In genomic region chr11:1260023-1260501, GRCh38 we compare ENCODE assay signal across 9 cellular contexts. TPM values are rescaled to one million over a fixed set of nuclear protein-coding genes. Genes with fewer than 3 reads are reported as not detected.
DNase-seq lines count a peak whose midpoint lies in the region; TF ChIP-seq lines count a peak whose summit lies in the region.
"Had no signal": no experiment of that assay in that cellular context is flagged by ENCODE, and none has a peak within 500 bp of the region (broad histone marks: within the 10 kb centered on the region; RNA-seq: fewer than 3 reads in every experiment).

No MANE protein-coding gene starts in this region.

- H3K4me1 ChIP-seq in NT2/D1 (ENCODE audit: insufficient read depth, insufficient read length) (peaks cover 31% of the 10 kb centered on the region), neuronal stem cell (ENCODE audit: control insufficient read depth in 2 of 2, insufficient read depth in 1 of 2, low read depth in 1 of 2, low read length in 2 of 2) (peaks cover 6 to 15% of the 10 kb centered on the region in 2 donors), uterus (peaks cover 4 to 5% of the 10 kb centered on the region in 2 donors)

- peak overlapping the region; percentile 63 for H2BK12ac ChIP-seq in neuronal stem cell (ENCODE audit: low read length)

- H3K9ac ChIP-seq in NT2/D1 (ENCODE audit: insufficient read length, low read depth) (peak overlapping the region; percentile 16), neuronal stem cell (ENCODE audit: low read depth, low read length, poor library complexity) (no peak overlapping the region)

- TF ChIP-seq CTCF in uterus (IDR thresholded peaks at IDR 0.05) = no peak

- no peaks in the 10 kb centered on the region for H3K36me3 ChIP-seq in NT2/D1 (ENCODE audit: insufficient read depth, insufficient read length, low read length)
- no peaks in the 10 kb centered on the region for H3K36me3 ChIP-seq in neuronal stem cell (replicated peaks in 1 of 2; ENCODE audit: control insufficient read depth in 2 of 2, insufficient read depth in 2 of 2, low read length in 2 of 2)
- H3K36me3 ChIP-seq in uterus = no peaks in the 10 kb centered on the region

- no peak overlapping the region for H3K18ac ChIP-seq in neuronal stem cell (ENCODE audit: low read length)

- DNase-seq in EL (peak; percentile 20), NT2/D1 (ENCODE audit: low read depth, low spot score) (no peak), neuronal stem cell (ENCODE audit: low spot score) (no peak), hippocampal formation (lab: John Stamatoyannopoulos, UW) (no peak), uterus (no peak), ecto neural progenitor cell (ENCODE audit: low spot score) (no peak), head of caudate nucleus (no peak)
- DNase-seq in activated naive CD4-positive, alpha-beta T cell treated with anti-CD3 and anti-CD28 coated beads, Interleukin-2, amount 50 U/mL, for 16 hours = peak; percentile 34
- DNase-seq: activated gamma-delta T cell had no signal

- intact Hi-C loops in uterus (cut with DNase I; ENCODE audit: low total_unique reads) = no loop called here
- intact Hi-C loops in head of caudate nucleus (cut with DNase I) = no loop called here

- no peak overlapping the region for H2BK5ac ChIP-seq in neuronal stem cell (ENCODE audit: low read length)

- H3K27ac ChIP-seq in neuronal stem cell (replicated peaks; ENCODE audit: low read length) (no peak overlapping the region), uterus (no peak overlapping the region)

- peak overlapping the region; percentile 89 for H2BK15ac ChIP-seq in neuronal stem cell (ENCODE audit: low read length)

- peak overlapping the region; percentile 60 for H2AK5ac ChIP-seq in neuronal stem cell (ENCODE audit: low read depth, low read length)

- H3K79me1 ChIP-seq in neuronal stem cell (ENCODE audit: low read depth, low read length) = peaks cover 2% of the 10 kb centered on the region

- peaks cover 6% of the 10 kb centered on the region for H3K9me3 ChIP-seq in NT2/D1 (ENCODE audit: insufficient read depth, low read length)
- no peaks in the 10 kb centered on the region for H3K9me3 ChIP-seq in neuronal stem cell (replicated peaks in 1 of 2; ENCODE audit: control insufficient read depth in 2 of 2, insufficient read depth in 1 of 2, low read depth in 1 of 2, low read length in 2 of 2)
- H3K9me3 ChIP-seq in uterus = no peaks in the 10 kb centered on the region

- H3K4ac ChIP-seq in neuronal stem cell (ENCODE audit: low read length) = no peak overlapping the region

- H2BK120ac ChIP-seq in neuronal stem cell (ENCODE audit: low read depth, low read length) = no peak overlapping the region

- no peaks in the 10 kb centered on the region for H3K27me3 ChIP-seq in NT2/D1 (ENCODE audit: insufficient read depth, insufficient read length)
- H3K27me3 ChIP-seq in neuronal stem cell (ENCODE audit: control insufficient read depth in 3 of 3, insufficient read depth in 3 of 3, low read depth in 1 of 3, low read length in 3 of 3) = no peaks in the 10 kb centered on the region
- H3K27me3 ChIP-seq in uterus = no peaks in the 10 kb centered on the region

- no peak overlapping the region for H4K91ac ChIP-seq in neuronal stem cell (ENCODE audit: low read depth, low read length, poor library complexity)

- H2AFZ ChIP-seq in neuronal stem cell (ENCODE audit: low read length) = no peak overlapping the region

- peak overlapping the region; percentile 45 for H3K23ac ChIP-seq in neuronal stem cell (ENCODE audit: low read depth, low read length, poor library complexity)

- H3K4me3 ChIP-seq in NT2/D1 (ENCODE audit: insufficient read length, low read depth) (no peak overlapping the region), neuronal stem cell (ENCODE audit: low read length in 2 of 2) (no peak overlapping the region), uterus (no peak overlapping the region)

- no CpG with 5 or more reads among the region's 10 CpGs for WGBS in neuronal stem cell (ENCODE audit: extremely low coverage in 2 of 2, insufficient read length in 2 of 2, insufficient replicate concordance in 1 of 2), 2 donors

- no peak overlapping the region for H3K14ac ChIP-seq in neuronal stem cell (ENCODE audit: low read length)

- no peak overlapping the region for H4K8ac ChIP-seq in neuronal stem cell (ENCODE audit: low read depth, low read length)

- no peak overlapping the region for H3K4me2 ChIP-seq in neuronal stem cell (ENCODE audit: insufficient read depth, low read length, poor library complexity, severe bottlenecking)

- TF ChIP-seq POLR2A in uterus (IDR thresholded peaks at IDR 0.05) = no peak

RNA-seq across cellular contexts. Expression of gene MUC5B, which starts 37.2 kb away (rescaled TPM):
- 0.01 TPM for polyA plus RNA-seq in neuronal stem cell (2013, experiment 1 of 2)
- under 0.01 TPM for polyA plus RNA-seq in neuronal stem cell (2013, experiment 2 of 2)
- total RNA-seq in uterus = 1 to 10 TPM in 2 of 4 donors, under 1 TPM in 2; under 0.01 to 3.8 (median 0.71) TPM

RNA-seq across cellular contexts. Expression of gene TOLLIP, which starts 49.4 kb away (rescaled TPM):
- polyA plus RNA-seq in neuronal stem cell (2013, experiment 1 of 2) = 16.5 TPM
- 15.3 TPM for polyA plus RNA-seq in neuronal stem cell (2013, experiment 2 of 2)
- total RNA-seq in uterus = 10 to 100 TPM in 3 of 4 donors, 1 to 10 TPM in 1; 5.9 to 86.8 (median 36.2) TPM

Comparison
In these comparisons a context has a peak if more than half of its experiments do, and no peak if none do; other contexts are left out.
1. DNase-seq: peak in EL (single experiment) and activated naive CD4-positive, alpha-beta T cell treated with anti-CD3 and anti-CD28 coated beads, Interleukin-2, amount 50 U/mL, for 16 hours (single experiment); none in NT2/D1 (single experiment), neuronal stem cell (single experiment), hippocampal formation (0 of 2), uterus (0 of 2), ecto neural progenitor cell (single experiment) and head of caudate nucleus (0 of 42).